Comparison of ENCODE assay signal across 17 cellular contexts in genomic region chr16:81876273-81876900, GRCh38.
"Had no signal": no experiment of that assay in that cellular context is flagged by ENCODE, and none has a peak within 500 bp of the region (broad histone marks: within the 10 kb centered on the region; RNA-seq: fewer than 3 reads in every experiment).

No MANE protein-coding gene starts in this region.

- H3K4me3 ChIP-seq: dorsolateral prefrontal cortex, heart left ventricle, ovary, right atrium auricular region, sigmoid colon had no signal

- H3K27ac Mint-ChIP-seq: naive thymus-derived CD8-positive, alpha-beta T cell had no signal

- H3K36me3 Mint-ChIP-seq: naive thymus-derived CD8-positive, alpha-beta T cell had no signal

- H3K4me3 Mint-ChIP-seq: naive thymus-derived CD8-positive, alpha-beta T cell; neural crest cell had no signal

- H3K36me3 ChIP-seq: ovary, right atrium auricular region, sigmoid colon had no signal

- H3K27me3 ChIP-seq: dorsolateral prefrontal cortex, ovary, right atrium auricular region, sigmoid colon had no signal

- H3K9me3 ChIP-seq: heart left ventricle, ovary, right atrium auricular region, sigmoid colon had no signal

- H3K9me3 Mint-ChIP-seq: naive thymus-derived CD8-positive, alpha-beta T cell; neural crest cell had no signal

- FAIRE-seq: small intestine had no signal

- DNase-seq: cortex of kidney; dorsolateral prefrontal cortex; effector CD8-positive, alpha-beta T cell; foreskin melanocyte; heart left ventricle; hippocampal formation; mesendoderm; naive thymus-derived CD8-positive, alpha-beta T cell; nucleus accumbens; ovary; sigmoid colon; small intestine; stimulated activated CD4-positive, alpha-beta T cell treated with anti-CD3 and anti-CD28 coated beads, Interleukin-12 subunit alpha, Interleukin-12 subunit beta, amount 100 ng/mL, for 4 hours; stimulated activated naive CD4-positive, alpha-beta T cell treated with Interleukin-2 at 50 U/mL for 16 hours; trophoblast cell had no signal

- H3K4me1 ChIP-seq: sigmoid colon had no signal

- ATAC-seq: heart left ventricle; naive thymus-derived CD8-positive, alpha-beta T cell had no signal

- H3K27ac ChIP-seq: dorsolateral prefrontal cortex, heart left ventricle, ovary, right atrium auricular region, sigmoid colon had no signal

- H3K4me1 Mint-ChIP-seq: neural crest cell had no signal
